Comparison of ENCODE assay signal across 15 cellular contexts in genomic region chr18:58580623-58581022, GRCh38. TPM values are rescaled to one million over a fixed set of nuclear protein-coding genes. Genes with fewer than 3 reads are reported as not detected.
DNase-seq lines count a peak whose midpoint lies in the region; ATAC-seq, FAIRE-seq and TF ChIP-seq lines count a peak whose summit lies in the region.
"Had no signal": no experiment of that assay in that cellular context is flagged by ENCODE, and none has a peak within 500 bp of the region (broad histone marks: within the 10 kb centered on the region; RNA-seq: fewer than 3 reads in every experiment).

No MANE protein-coding gene starts in this region.

- POLR2A ChIA-PET in K562 (lab: Yijun Ruan, JAX) = no interaction called here

- no peaks in the 10 kb centered on the region; the same call in 1 of the 2 replicates for H3K36me3 ChIP-seq in HUES6 (ENCODE audit: control insufficient read depth, insufficient read depth, low read length)
- H3K36me3 ChIP-seq in K562 (ENCODE audit: control insufficient read depth, insufficient read depth, low read length) = no peaks in the 10 kb centered on the region
- no peaks in the 10 kb centered on the region for H3K36me3 ChIP-seq in kidney (ENCODE audit: control insufficient read depth in 1 of 2, insufficient read depth in 2 of 2, low read length in 2 of 2)
- H3K36me3 ChIP-seq: breast epithelium, spleen had no signal

- H3K27me3 ChIP-seq in HUES6 (ENCODE audit: control insufficient read depth, insufficient read depth, low read length) (no peaks in the 10 kb centered on the region), K562 (ENCODE audit: control insufficient read depth in 2 of 2, insufficient read depth in 2 of 2, low read length in 2 of 2) (0 out of 5 replicates have a peak, but pooled peaks cover 0 to 5% of the 10 kb centered on the region in 2 experiments)
- H3K27me3 ChIP-seq: breast epithelium, spleen had no signal

- no peak for TF ChIP-seq POLR2A in K562 (conservative IDR thresholded peaks at IDR 0.05)

- no TSS peak for BruUV-seq in K562 (replicated peaks; lab: Mats Ljungman, UMichigan)

- peak; percentile 14 for TF ChIP-seq CTCF in AG09319 (IDR thresholded peaks at IDR 0.05; ENCODE audit: low read depth, low read length)
- no peak for TF ChIP-seq CTCF in K562 (IDR thresholded peaks at IDR 0.05 in 2 of 3, conservative IDR thresholded peaks at IDR 0.05 in 1 of 3; ENCODE audit: insufficient read depth in 2 of 3, low read depth in 1 of 3, low read length in 3 of 3)
- TF ChIP-seq CTCF in kidney (IDR thresholded peaks at IDR 0.05; ENCODE audit: borderline replicate concordance, extremely low read depth, insufficient read depth) = no peak

- H2AFZ ChIP-seq in K562 (ENCODE audit: low read depth, low read length) = no peak overlapping the region

- H3K79me2 ChIP-seq in K562 (ENCODE audit: control insufficient read depth, insufficient read depth, low read length) = no peaks in the 10 kb centered on the region

- no peaks in the 10 kb centered on the region for H3K9me1 ChIP-seq in K562 (ENCODE audit: control insufficient read depth, insufficient read depth, low read length)

- TF ChIP-seq EP300 in K562 (IDR thresholded peaks at IDR 0.05; ENCODE audit: low read length) = no peak

- no peak for DNase-seq in AG09319 (ENCODE audit: extremely low read depth, low read depth)
- DNase-seq in K562 (ENCODE audit: extremely low read depth in 1 of 4, low spot score in 3 of 4) = no peak
- peak; percentile 67 for DNase-seq in kidney tubule cell (ENCODE audit: low spot score)
- DNase-seq in kidney = no peak
- DNase-seq in left lobe of liver (ENCODE audit: low spot score) = no peak
- DNase-seq in pons (ENCODE audit: low spot score) = no peak
- DNase-seq: Kasumi-1, spleen had no signal

- H3K27ac ChIP-seq in HUES6 (ENCODE audit: low read depth, low read length) (no peak overlapping the region; the same call in 1 of the 2 replicates), K562 (ENCODE audit: extremely low read depth, low read depth, low read length) (no peak overlapping the region), kidney (ENCODE audit: low read depth in 2 of 2, low read length in 2 of 2) (no peak overlapping the region)
- H3K27ac ChIP-seq: breast epithelium, epithelial cell of prostate, spleen, VCaP had no signal

- H3K4me3 ChIP-seq in HUES6 (ENCODE audit: low read depth, low read length) = no peak overlapping the region
- no peak overlapping the region for H3K4me3 ChIP-seq in K562
- no peak overlapping the region for H3K4me3 ChIP-seq in kidney (ENCODE audit: low read length in 2 of 2)
- H3K4me3 ChIP-seq: breast epithelium, spleen had no signal

- FAIRE-seq in K562 (lab: Jason Lieb, UNC) (no peak), kidney (lab: Jason Lieb, UNC) (no peak)

- no peaks in the 10 kb centered on the region for H3K9me3 ChIP-seq in HUES6 (ENCODE audit: control insufficient read depth, insufficient read depth, low read depth, low read length)
- H3K9me3 ChIP-seq in K562 (replicated peaks; ENCODE audit: control insufficient read depth, insufficient read depth, low read depth, low read length) = no peaks in the 10 kb centered on the region
- no peaks in the 10 kb centered on the region for H3K9me3 ChIP-seq in kidney (ENCODE audit: control insufficient read depth in 1 of 2, low read length in 2 of 2)
- H3K9me3 ChIP-seq: breast epithelium, spleen had no signal

- H3K9ac ChIP-seq in HUES6 (ENCODE audit: low read length) (peak overlapping the region; percentile 18), K562 (ENCODE audit: insufficient read depth in 1 of 2, low read depth in 2 of 2, low read length in 2 of 2) (no peak overlapping the region), kidney (ENCODE audit: low read length in 2 of 2) (no peak overlapping the region)

- H4K20me1 ChIP-seq in K562 (replicated peaks; ENCODE audit: control insufficient read depth, insufficient read depth, low read length) = no peaks in the 10 kb centered on the region

- ATAC-seq in K562 (no peak), left lobe of liver (no peak), GM18873 (IDR thresholded peaks at IDR 0.05; ENCODE audit: low FRiP score, unreplicated experiment) (no peak)
- ATAC-seq: natural killer cell treated with Interleukin-12 subunit alpha and Interleukin-12 subunit beta and Interleukin-15 and Interleukin-18, amount 100 ng/mL, for 72 hours; Right ventricle myocardium inferior had no signal

- in situ Hi-C loops in K562 (cut with MboI) = no loop called here

- no peak for TF ChIP-seq RAD21 in K562 (CRISPR knock-in tag; conservative IDR thresholded peaks at IDR 0.05 in 1 of 2, IDR thresholded peaks at IDR 0.05 in 1 of 2)

- 4% methylated on average over 2 of the region's 2 CpGs for WGBS in K562 (ENCODE audit: insufficient coverage, low coverage, missing lambda C conversion rate)

- CTCF ChIA-PET in K562 (lab: Yijun Ruan, JAX; ENCODE audit: low intra/inter-chr PET ratio) = interaction anchor here (0.6 kb wide), 1 partner anchor 51 kb away, joined by 3 read pairs; no protein-coding TSS in a partner anchor

- intact Hi-C loops in K562 (cut with micrococcal nuclease) = no loop called here
- intact Hi-C loops in kidney (cut with DNase I) = no loop called here

- no peak overlapping the region for H3K4me2 ChIP-seq in K562 (ENCODE audit: insufficient read depth, low read length)

- H3K4me1 ChIP-seq in HUES6 (ENCODE audit: control insufficient read depth, insufficient read depth, low read length) (peaks cover 59% of the 10 kb centered on the region), K562 (replicated peaks in 1 of 2; ENCODE audit: control insufficient read depth in 2 of 2, insufficient read depth in 2 of 2, low read length in 2 of 2) (no peaks in the 10 kb centered on the region), kidney (ENCODE audit: control insufficient read depth in 1 of 2, insufficient read depth in 1 of 2, low read depth in 1 of 2, low read length in 2 of 2) (peaks cover 5 to 13% of the 10 kb centered on the region in 2 donors)
- H3K4me1 ChIP-seq: breast epithelium had no signal

TF ChIP-seq in K562, 482 proteins besides CTCF, POLR2A, EP300 and RAD21:
- peak; percentile 53; the same call in 1 of the 2 replicates for TF ChIP-seq STAT5A (IDR thresholded peaks at IDR 0.05; ENCODE audit: borderline replicate concordance, low read length)
- TF ChIP-seq NR2F6 (CRISPR knock-in tag; IDR thresholded peaks at IDR 0.05) = no peak
- TF ChIP-seq SRF (CRISPR knock-in tag; IDR thresholded peaks at IDR 0.05) = peak in 1 of 2 experiments; percentile 67; a peak in 1 of 4 replicates
TF ChIP-seq in K562: peak in this region for 2.

RNA-seq across cellular contexts. Expression of gene ALPK2, which starts 48.3 kb away (rescaled TPM):
- total RNA-seq in K562 (2011; cell fraction: chromatin; rRNA removed; ENCODE audit: low replicate concordance) = not detected in 2 replicates
- total RNA-seq in K562 (2011; cell fraction: nucleolus; rRNA removed) = not detected in 2 replicates
- total RNA-seq in K562 (2011; cell fraction: nucleoplasm; rRNA removed) = not detected in 2 replicates
- total RNA-seq in K562 (2014; rRNA removed) (not detected in 2 replicates), K562 (2014; rRNA removed; fragmentation: Illumina TruSeq; extraction: Trizol) (not detected in 2 replicates), K562 (2015; rRNA removed; fragmentation: Illumina TruSeq; extraction: Trizol) (not detected in 2 replicates), K562 (2021) (0.04 TPM in 1 of 2 replicates, not detected in the other), kidney (18.7 TPM), left lobe of liver (5.0 TPM)
- polyA plus RNA-seq in K562 (2011; rRNA removed) (not detected in 2 replicates), K562 (2014; fragmentation: Illumina TruSeq; extraction: Trizol) (not detected in 2 replicates), K562 (2014; fragmentation: Nextera tagmentation; extraction: Ambion mirVana) (not detected), K562 (2014; rRNA removed) (not detected in 2 replicates), kidney (ENCODE audit: insufficient read depth, low read depth, low replicate concordance) (5.8 TPM)
- not detected in 2 replicates for polyA plus RNA-seq in K562 (2011; cell fraction: cytosol; rRNA removed)
- polyA plus RNA-seq in K562 (2011; cell fraction: nucleus; rRNA removed) = 0.03 TPM in 1 of 2 replicates, not detected in the other
- polyA plus RNA-seq in K562 (2012) = 0.04 TPM in 1 of 2 replicates, not detected in the other
- polyA minus RNA-seq in K562 (2011; rRNA and poly(A)+ RNA removed) = not detected in 2 replicates
- not detected in 2 replicates for polyA minus RNA-seq in K562 (2011; cell fraction: cytosol; rRNA and poly(A)+ RNA removed)
- not detected in 2 replicates for polyA minus RNA-seq in K562 (2011; cell fraction: nucleus; rRNA and poly(A)+ RNA removed)
